Comparison of ENCODE assay signal across 20 cellular contexts in the genomic region with DNA sequence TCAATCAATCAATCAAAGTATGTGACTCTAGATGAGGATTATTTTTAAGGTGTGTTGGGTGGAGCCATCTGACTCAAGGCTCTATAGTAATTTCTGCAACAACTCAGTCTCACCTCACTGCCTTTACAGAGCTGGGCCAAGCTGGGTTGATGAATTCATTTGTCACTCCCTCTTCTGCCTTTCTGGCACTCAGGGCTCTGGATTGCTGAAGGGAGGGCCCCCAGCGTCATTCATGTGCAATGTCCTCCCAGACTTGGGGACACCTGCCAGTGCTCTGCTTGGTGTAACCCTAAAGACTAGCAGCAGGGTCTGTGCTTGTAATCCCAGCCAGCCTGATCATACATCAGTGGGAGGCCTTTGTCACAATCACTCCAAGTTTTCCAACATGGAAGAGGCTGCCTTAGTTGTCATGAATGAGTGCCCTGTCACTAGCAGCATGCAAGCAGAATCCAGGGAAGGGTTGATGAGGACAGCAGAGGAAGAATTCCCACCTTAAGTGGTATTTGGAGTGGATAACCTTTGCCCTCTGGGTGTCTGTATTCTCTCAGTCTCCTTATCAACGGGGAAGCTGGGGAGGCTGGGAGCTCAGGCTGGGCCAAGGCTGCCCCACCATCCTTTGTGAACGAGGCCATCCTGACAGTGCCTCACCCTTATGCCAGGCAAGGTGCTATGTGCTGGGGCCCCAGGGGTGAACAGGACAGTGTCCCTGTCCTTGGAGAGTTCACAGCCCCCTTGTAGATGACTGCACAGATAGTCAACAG. TPM values are rescaled to one million over a fixed set of nuclear protein-coding genes. Genes with fewer than 3 reads are reported as not detected.
DNase-seq lines count a peak whose midpoint lies in the region; ATAC-seq and TF ChIP-seq lines count a peak whose summit lies in the region.
"Had no signal": no experiment of that assay in that cellular context is flagged by ENCODE, and none has a peak within 500 bp of the region (broad histone marks: within the 10 kb centered on the region; RNA-seq: fewer than 3 reads in every experiment).

No MANE protein-coding gene starts in this region.

- no peaks in the 10 kb centered on the region for H3K36me3 Mint-ChIP-seq in endodermal cell (ENCODE audit: low read depth)
- no peaks in the 10 kb centered on the region for H3K36me3 Mint-ChIP-seq in neural progenitor cell
- H3K36me3 Mint-ChIP-seq in activated naive CD4-positive, alpha-beta T cell treated with anti-CD3 and anti-CD28 coated beads, Interleukin-2, amount 50 U/mL, for 72 hours = no peaks in the 10 kb centered on the region

- H3K36me3 ChIP-seq in endodermal cell (ENCODE audit: control insufficient read depth, insufficient read depth, low read length) (peaks cover 9% of the 10 kb centered on the region), neural progenitor cell (no peaks in the 10 kb centered on the region), vagina (no peaks in the 10 kb centered on the region)
- H3K36me3 ChIP-seq: ovary, Peyer's patch, tibial nerve had no signal

- H3K27me3 ChIP-seq in endodermal cell (ENCODE audit: control insufficient read depth, insufficient read depth, low read length, poor library complexity, severe bottlenecking) (no peaks in the 10 kb centered on the region), neural progenitor cell (peaks cover 19% of the 10 kb centered on the region), vagina (no peaks in the 10 kb centered on the region)
- H3K27me3 ChIP-seq: ovary, Peyer's patch had no signal

- H3K9ac ChIP-seq in endodermal cell (ENCODE audit: extremely low read depth, low read length, poor library complexity, severe bottlenecking) (no peak overlapping the region), neural progenitor cell (no peak overlapping the region)

- no peak overlapping the region for H3K4me2 ChIP-seq in neural progenitor cell

- no peaks in the 10 kb centered on the region for H3K9me3 ChIP-seq in endodermal cell (ENCODE audit: control insufficient read depth, low read length)
- H3K9me3 ChIP-seq in neural progenitor cell (ENCODE audit: low read depth) = no peaks in the 10 kb centered on the region
- H3K9me3 ChIP-seq in vagina = no peaks in the 10 kb centered on the region
- H3K9me3 ChIP-seq: ovary, Peyer's patch, tibial nerve had no signal

- peak overlapping the region; percentile 39 for H3K27ac Mint-ChIP-seq in endodermal cell
- no peak overlapping the region for H3K27ac Mint-ChIP-seq in neural progenitor cell
- H3K27ac Mint-ChIP-seq in activated naive CD4-positive, alpha-beta T cell treated with anti-CD3 and anti-CD28 coated beads, Interleukin-2, amount 50 U/mL, for 72 hours = no peak overlapping the region

- no peak for TF ChIP-seq CTCF in endodermal cell (conservative IDR thresholded peaks at IDR 0.05)
- no peak for TF ChIP-seq CTCF in neural progenitor cell (IDR thresholded peaks at IDR 0.05)
- no peak for TF ChIP-seq CTCF in vagina (IDR thresholded peaks at IDR 0.05)

- H3K4me1 ChIP-seq in endodermal cell (ENCODE audit: control insufficient read depth, insufficient read depth, low read length) (peaks cover 27% of the 10 kb centered on the region), neural progenitor cell (peaks cover 61% of the 10 kb centered on the region), vagina (peaks cover 14% of the 10 kb centered on the region)

- peaks cover 43% of the 10 kb centered on the region for H3F3A ChIP-seq in neural progenitor cell (ENCODE audit: low read depth)

- H2AFZ ChIP-seq in neural progenitor cell (replicated peaks) = no peak overlapping the region

- H3K27ac ChIP-seq in endodermal cell (ENCODE audit: low read depth, low read length) = no peak overlapping the region
- H3K27ac ChIP-seq in neural progenitor cell = no peak overlapping the region
- no peak overlapping the region for H3K27ac ChIP-seq in vagina
- H3K27ac ChIP-seq: ovary, tibial nerve had no signal

- H3K9me3 Mint-ChIP-seq in endodermal cell = no peaks in the 10 kb centered on the region
- H3K9me3 Mint-ChIP-seq in neural progenitor cell = no peaks in the 10 kb centered on the region
- no peaks in the 10 kb centered on the region for H3K9me3 Mint-ChIP-seq in activated naive CD4-positive, alpha-beta T cell treated with anti-CD3 and anti-CD28 coated beads, Interleukin-2, amount 50 U/mL, for 72 hours
- H3K9me3 Mint-ChIP-seq: central memory CD8-positive, alpha-beta T cell had no signal

- no peak for ATAC-seq in activated naive CD4-positive, alpha-beta T cell treated with anti-CD3 and anti-CD28 coated beads, Interleukin-2, amount 50 U/mL, for 72 hours
- no peak for ATAC-seq in HG03280 (IDR thresholded peaks at IDR 0.05; ENCODE audit: unreplicated experiment)
- ATAC-seq: left ventricle myocardium superior; SK-N-SH treated with all-trans-retinoic acid at 6 μM for 48 hours; stimulated activated naive CD8-positive, alpha-beta T cell treated with anti-CD3 and anti-CD28 coated beads, Interleukin-15, Interleukin-2, amounts not matched to agents 100 U/mL and 50 U/mL, for 24 hours had no signal

- WGBS in endodermal cell (ENCODE audit: insufficient coverage in 1 of 2, insufficient read length in 1 of 2), 2 experiments = 72 to 86% methylated on average over 3 of the region's 3 CpGs

- peaks cover 19% of the 10 kb centered on the region for H4K20me1 ChIP-seq in neural progenitor cell (ENCODE audit: low read depth)

- peaks cover 47% of the 10 kb centered on the region for H3K4me1 Mint-ChIP-seq in endodermal cell
- H3K4me1 Mint-ChIP-seq in neural progenitor cell = peaks cover 60% of the 10 kb centered on the region

- H3K79me2 ChIP-seq in neural progenitor cell (ENCODE audit: low read depth) = peaks cover 29% of the 10 kb centered on the region

- H3K27me3 Mint-ChIP-seq in endodermal cell (ENCODE audit: insufficient read depth) = peaks cover 5% of the 10 kb centered on the region
- peaks cover 9% of the 10 kb centered on the region for H3K27me3 Mint-ChIP-seq in neural progenitor cell (ENCODE audit: insufficient read depth, low read depth)
- H3K27me3 Mint-ChIP-seq: central memory CD8-positive, alpha-beta T cell had no signal

- no peak for TF ChIP-seq POLR2A in vagina (IDR thresholded peaks at IDR 0.05)

- intact Hi-C loops in vagina (cut with DNase I) = no loop called here

- DNase-seq in DMS53 (lab: John Stamatoyannopoulos, UW) (peak; percentile 11), DMS53 treated with DMSO at 0.1 percent for 48 hours (lab: John Stamatoyannopoulos, UW; ENCODE audit: unreplicated experiment) (no peak), ELF-1 (ENCODE audit: low read depth, low spot score) (peak; percentile 55), endodermal cell (no peak), neural progenitor cell (ENCODE audit: low spot score) (no peak), vagina (ENCODE audit: extremely low spot score in 2 of 2) (no peak)
- DNase-seq in activated naive CD4-positive, alpha-beta T cell treated with anti-CD3 and anti-CD28 coated beads, Interleukin-2, amount 50 U/mL, for 72 hours (ENCODE audit: low spot score in 2 of 2) = no peak
- DNase-seq: 8988T; activated CD4-positive, alpha-beta T cell treated with anti-CD3 and anti-CD28 coated beads for 1 hour; activated effector memory CD4-positive, alpha-beta T cell treated with Interleukin-2 at 50 U/mL for 16 hours; DMS 273 treated with DMSO at 0.1 percent for 48 hours; left ventricle myocardium superior; NCI-H1417 treated with DMSO at 0.1 percent for 48 hours; ovary; stimulated activated naive CD8-positive, alpha-beta T cell treated with anti-CD3 and anti-CD28 coated beads, Interleukin-15, Interleukin-2, amounts not matched to agents 100 U/mL and 50 U/mL, for 24 hours had no signal

- H3K4me3 Mint-ChIP-seq in endodermal cell = no peak overlapping the region
- H3K4me3 Mint-ChIP-seq in neural progenitor cell = peak overlapping the region; percentile 70

- H3K4me3 ChIP-seq in endodermal cell (ENCODE audit: low read length) (no peak overlapping the region), neural progenitor cell (no peak overlapping the region), vagina (no peak overlapping the region)
- H3K4me3 ChIP-seq: ovary, Peyer's patch, tibial nerve had no signal

RNA-seq across cellular contexts. Expression of a gene that starts 2.0 kb away (rescaled TPM):
- total RNA-seq in endodermal cell = 100 to 1,000 TPM; 136 to 203 TPM
- polyA plus RNA-seq in endodermal cell (2013, experiment 1 of 2) = 94.6 TPM
- 91.2 TPM for polyA plus RNA-seq in endodermal cell (2013, experiment 2 of 2)
- total RNA-seq in neural progenitor cell (ENCODE audit: low replicate concordance) = 23.1 and 91.9 TPM in 2 replicates
- total RNA-seq in activated naive CD4-positive, alpha-beta T cell treated with anti-CD3 and anti-CD28 coated beads, Interleukin-2, amount 50 U/mL, for 72 hours = 10 to 100 TPM in 1 of 2 donors, 1 to 10 TPM in 1; 7.5 to 21.5 TPM
- 50.6 TPM for total RNA-seq in vagina

Comparison
In these comparisons a context has a peak if more than half of its experiments do, and no peak if none do; other contexts are left out.
1. DNase-seq: peak in DMS53 (single experiment) and ELF-1 (single experiment); none in DMS53 treated with DMSO at 0.1 percent for 48 hours (single experiment), endodermal cell (single experiment), neural progenitor cell (single experiment), activated naive CD4-positive, alpha-beta T cell treated with anti-CD3 and anti-CD28 coated beads, Interleukin-2, amount 50 U/mL, for 72 hours (0 of 2) and vagina (0 of 2).